Comparison of ENCODE assay signal across 16 cellular contexts in the genomic region with DNA sequence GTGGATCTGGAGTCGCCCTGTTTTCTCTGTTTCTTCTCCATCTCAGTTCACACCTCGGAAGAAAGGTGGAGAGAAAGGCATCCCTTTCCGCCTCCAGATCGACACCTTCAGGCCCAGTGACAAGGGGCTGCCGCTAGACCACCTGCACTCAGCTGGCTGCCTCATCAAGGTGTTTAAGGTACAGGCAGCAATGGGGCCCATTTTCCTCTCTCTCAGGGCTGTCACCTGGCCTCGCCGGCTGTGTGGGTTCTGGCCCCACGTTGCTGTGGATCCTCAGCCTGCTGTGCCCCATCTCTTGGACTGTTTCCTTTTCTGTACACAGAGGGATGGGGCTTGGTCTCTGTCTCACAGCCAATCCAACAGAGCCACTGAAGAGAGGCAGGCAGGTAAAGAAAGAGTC. TPM values are rescaled to one million over a fixed set of nuclear protein-coding genes. Genes with fewer than 3 reads are reported as not detected.
DNase-seq lines count a peak whose midpoint lies in the region; ATAC-seq and TF ChIP-seq lines count a peak whose summit lies in the region.
"Had no signal": no experiment of that assay in that cellular context is flagged by ENCODE, and none has a peak within 500 bp of the region (broad histone marks: within the 10 kb centered on the region; RNA-seq: fewer than 3 reads in every experiment).

No MANE protein-coding gene starts in this region.

- POLR2A ChIA-PET in OCI-LY7 (lab: Charles Lee) = interaction anchor here (0.7 to 2.0 kb wide), 3 partner anchors 36 to 140 kb away, joined by 3 to 18 read pairs (median 3); no protein-coding TSS in a partner anchor

- H3K27me3 ChIP-seq in BLaER1 (no peaks in the 10 kb centered on the region), osteoblast (ENCODE audit: insufficient read depth, low read length) (peaks cover 4% of the 10 kb centered on the region)
- H3K27me3 ChIP-seq: BE2C had no signal

- CTCF ChIA-PET in OCI-LY7 (lab: Charles Lee; ENCODE audit: unreplicated experiment) = interaction anchor here (0.6 to 4.3 kb wide), 4 partner anchors 9 to 351 kb away, joined by 3 to 33 read pairs (median 5); no protein-coding TSS in a partner anchor

- no peaks in the 10 kb centered on the region for H3K27me3 Mint-ChIP-seq in activated naive CD8-positive, alpha-beta T cell treated with anti-CD3 and anti-CD28 coated beads for 36 hours

- H4K20me1 ChIP-seq in BLaER1 = peaks cover 7% of the 10 kb centered on the region
- no peaks in the 10 kb centered on the region for H4K20me1 ChIP-seq in OCI-LY7 (ENCODE audit: insufficient read depth, low read length)
- no peaks in the 10 kb centered on the region for H4K20me1 ChIP-seq in osteoblast (ENCODE audit: insufficient read depth, low read length)

- no peak overlapping the region; the same call in 1 of the 2 replicates for H3K9ac ChIP-seq in BLaER1

- ATAC-seq in left cardiac atrium (no peak), GM21423 (IDR thresholded peaks at IDR 0.05; ENCODE audit: unreplicated experiment) (no peak)

- intact Hi-C loops in OCI-LY7 (cut with micrococcal nuclease; ENCODE audit: unreplicated experiment) = no loop called here
- intact Hi-C loops in left cardiac atrium (cut with DNase I) = loop anchor here in 1 of 2 donors (5.0 kb wide), 2 partner anchors 36 to 261 kb away; no protein-coding TSS in a partner anchor

- H3K36me3 ChIP-seq in BLaER1 (no peaks in the 10 kb centered on the region), OCI-LY7 (ENCODE audit: insufficient read depth, low read length) (no peaks in the 10 kb centered on the region), osteoblast (ENCODE audit: insufficient read depth, low read length) (no peaks in the 10 kb centered on the region)
- H3K36me3 ChIP-seq: BE2C had no signal

- no peaks in the 10 kb centered on the region for H3K9me2 ChIP-seq in OCI-LY7 (ENCODE audit: insufficient read depth, low read length)

- H3K27ac Mint-ChIP-seq in activated naive CD8-positive, alpha-beta T cell treated with anti-CD3 and anti-CD28 coated beads for 36 hours = no peak overlapping the region
- H3K27ac Mint-ChIP-seq: H9, IgD-negative memory B cell had no signal

- peaks cover 69% of the 10 kb centered on the region for H3K4me1 ChIP-seq in BLaER1
- H3K4me1 ChIP-seq in OCI-LY7 (ENCODE audit: insufficient read depth, low read length, poor library complexity, severe bottlenecking) = peaks cover 66% of the 10 kb centered on the region
- peaks cover 10% of the 10 kb centered on the region for H3K4me1 ChIP-seq in osteoblast (ENCODE audit: insufficient read depth, low read length)
- H3K4me1 ChIP-seq: Caco-2 had no signal

- TF ChIP-seq CTCF in OCI-LY7 (conservative IDR thresholded peaks at IDR 0.05; ENCODE audit: low read length) (no peak), osteoblast (IDR thresholded peaks at IDR 0.05; ENCODE audit: extremely low read depth, low read depth, low read length) (no peak)

- no peaks in the 10 kb centered on the region for H3K9me3 Mint-ChIP-seq in activated naive CD8-positive, alpha-beta T cell treated with anti-CD3 and anti-CD28 coated beads for 36 hours
- H3K9me3 Mint-ChIP-seq: CD8-positive, alpha-beta memory T cell; H9; IgD-negative memory B cell had no signal

- H3K4me1 Mint-ChIP-seq in activated naive CD8-positive, alpha-beta T cell treated with anti-CD3 and anti-CD28 coated beads for 36 hours = peaks cover 32% of the 10 kb centered on the region

- H3K27ac ChIP-seq in BLaER1 = no peak overlapping the region
- H3K27ac ChIP-seq in OCI-LY7 (ENCODE audit: low read depth, low read length, poor library complexity, severe bottlenecking) = peak overlapping the region; percentile 59
- no peak overlapping the region for H3K27ac ChIP-seq in osteoblast (ENCODE audit: low read depth, low read length)

- H3K4me2 ChIP-seq in BLaER1 = peak overlapping the region; percentile 97
- peak overlapping the region; percentile 28 for H3K4me2 ChIP-seq in OCI-LY7 (ENCODE audit: low read length)
- H3K4me2 ChIP-seq in osteoblast (ENCODE audit: insufficient read depth, low read length) = no peak overlapping the region

- no TSS peak for BruUV-seq in OCI-LY7 (replicated peaks; lab: Mats Ljungman, UMichigan)

- no peak overlapping the region; the same call in 1 of the 2 replicates for H3K4me3 ChIP-seq in BLaER1
- no peak overlapping the region for H3K4me3 ChIP-seq in OCI-LY7 (ENCODE audit: low read depth, low read length, poor library complexity, severe bottlenecking)
- H3K4me3 ChIP-seq in osteoblast (ENCODE audit: insufficient read depth, low read length) = no peak overlapping the region
- H3K4me3 ChIP-seq: GM12878 had no signal

- DNase-seq in D341Med (ENCODE audit: low spot score) (peak; percentile 39), OCI-LY7 (ENCODE audit: low spot score) (no peak), osteoblast (ENCODE audit: insufficient read length, low spot score, missing footprints) (peak; percentile 27), AG08395 (ENCODE audit: low spot score) (no peak), left cardiac atrium (no peak)
- DNase-seq in activated naive CD8-positive, alpha-beta T cell treated with anti-CD3 and anti-CD28 coated beads for 36 hours = no peak
- DNase-seq: Caco-2; CD8-positive, alpha-beta memory T cell; DMS53; GOT3; H9 had no signal

- H2AFZ ChIP-seq in OCI-LY7 (ENCODE audit: low read length) (no peak overlapping the region), osteoblast (ENCODE audit: low read length) (no peak overlapping the region)

- no peak overlapping the region for H3K4me3 Mint-ChIP-seq in activated naive CD8-positive, alpha-beta T cell treated with anti-CD3 and anti-CD28 coated beads for 36 hours
- H3K4me3 Mint-ChIP-seq: CD8-positive, alpha-beta memory T cell; H9 had no signal

- no peaks in the 10 kb centered on the region for H3K36me3 Mint-ChIP-seq in activated naive CD8-positive, alpha-beta T cell treated with anti-CD3 and anti-CD28 coated beads for 36 hours
- H3K36me3 Mint-ChIP-seq: CD8-positive, alpha-beta memory T cell; IgD-negative memory B cell had no signal

- H3K79me2 ChIP-seq in OCI-LY7 (ENCODE audit: insufficient read depth, low read depth, low read length) = no peaks in the 10 kb centered on the region
- no peaks in the 10 kb centered on the region for H3K79me2 ChIP-seq in osteoblast (ENCODE audit: insufficient read depth, low read length)

- H3K9me3 ChIP-seq in BLaER1 (no peaks in the 10 kb centered on the region), OCI-LY7 (ENCODE audit: low read length) (no peaks in the 10 kb centered on the region), osteoblast (ENCODE audit: low read depth, low read length) (no peaks in the 10 kb centered on the region)
- H3K9me3 ChIP-seq: BE2C, Caco-2 had no signal

RNA-seq across cellular contexts. Expression of a gene that starts 17.4 kb away (rescaled TPM):
- total RNA-seq in OCI-LY7 (2014; rRNA removed; shearing (Covaris generic)) = 0.03 TPM in 1 of 2 replicates, not detected in the other
- total RNA-seq in OCI-LY7 (2022) (not detected in 2 replicates), osteoblast (under 0.01 TPM in 1 of 2 replicates, not detected in the other), left cardiac atrium (1 to 10 TPM; 1.4 to 5.9 TPM)
- total RNA-seq in activated naive CD8-positive, alpha-beta T cell treated with anti-CD3 and anti-CD28 coated beads for 36 hours = under 1 TPM; 0.14 to 0.20 TPM
- total RNA-seq: CD8-positive, alpha-beta memory T cell had no signal

RNA-seq across cellular contexts. Expression of a gene that starts 43.1 kb away (rescaled TPM):
- 4,395 and 6,079 TPM in 2 replicates for total RNA-seq in OCI-LY7 (2014; rRNA removed; shearing (Covaris generic))
- total RNA-seq in OCI-LY7 (2022) (3,132 and 3,168 TPM in 2 replicates), osteoblast (1,279 and 1,302 TPM in 2 replicates), left cardiac atrium (1,000 to 10,000 TPM; 1,055 to 1,074 TPM)
- total RNA-seq in activated naive CD8-positive, alpha-beta T cell treated with anti-CD3 and anti-CD28 coated beads for 36 hours = 1,000 to 10,000 TPM; 3,075 to 3,102 TPM

RNA-seq across cellular contexts. Expression of a gene that starts 45.7 kb away (rescaled TPM):
- 17.9 and 23.7 TPM in 2 replicates for total RNA-seq in OCI-LY7 (2014; rRNA removed; shearing (Covaris generic))
- total RNA-seq in OCI-LY7 (2022) = 30.9 and 35.5 TPM in 2 replicates
- total RNA-seq in osteoblast = 5.8 and 7.4 TPM in 2 replicates
- total RNA-seq in left cardiac atrium = 1 to 10 TPM; 5.4 to 5.8 TPM
- total RNA-seq in activated naive CD8-positive, alpha-beta T cell treated with anti-CD3 and anti-CD28 coated beads for 36 hours = 10 to 100 TPM; 12.7 to 14.4 TPM

Comparison
In these comparisons a context has a peak if more than half of its experiments do, and no peak if none do; other contexts are left out.
1. DNase-seq: peak in D341Med (single experiment) and osteoblast (single experiment); none in OCI-LY7 (single experiment), AG08395 (single experiment), left cardiac atrium (single experiment) and activated naive CD8-positive, alpha-beta T cell treated with anti-CD3 and anti-CD28 coated beads for 36 hours (single experiment).